ENCODE assay signal across 9 cellular contexts in the genomic region with DNA sequence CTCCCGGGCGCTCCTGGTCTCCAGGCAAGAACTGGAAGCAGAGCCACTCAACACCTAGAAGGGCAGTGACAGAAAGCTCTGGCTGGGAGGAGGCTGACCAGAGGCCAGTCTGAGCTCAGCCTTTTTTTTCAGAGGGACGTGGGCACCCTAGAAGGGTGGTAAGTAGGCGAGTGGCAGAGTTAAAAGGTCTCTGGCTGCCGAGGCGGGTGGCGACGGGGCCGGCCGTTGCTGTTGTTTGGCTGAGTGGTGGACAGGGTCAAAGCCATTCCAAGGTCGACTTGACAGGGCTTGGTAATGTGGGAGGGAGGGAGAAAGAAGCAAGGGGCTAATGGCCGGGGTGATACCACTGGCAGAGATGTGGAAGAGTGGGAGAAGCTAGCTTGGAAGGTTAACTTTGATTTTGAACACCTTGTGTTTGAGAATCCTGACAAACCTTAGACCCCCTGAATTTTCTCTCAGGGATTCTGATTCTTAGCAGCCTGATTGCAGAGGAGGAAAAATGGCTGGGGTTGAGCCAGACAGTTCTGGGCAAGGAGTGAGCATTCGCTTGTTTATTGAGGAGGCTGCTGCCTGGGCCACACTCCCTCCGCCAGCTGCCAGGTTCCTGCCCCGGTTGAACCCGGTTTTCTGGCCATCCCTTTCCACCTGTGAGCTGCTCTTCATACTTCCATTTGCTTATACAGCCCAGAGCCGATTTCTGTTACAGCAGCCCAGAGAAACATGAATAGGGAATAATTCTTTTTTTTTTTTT. TPM values are rescaled to one million over a fixed set of nuclear protein-coding genes. Genes with fewer than 3 reads are reported as not detected.
DNase-seq lines count a peak whose midpoint lies in the region; ATAC-seq, FAIRE-seq and TF ChIP-seq lines count a peak whose summit lies in the region.
"Had no signal": no experiment of that assay in that cellular context is flagged by ENCODE, and none has a peak within 500 bp of the region (broad histone marks: within the 10 kb centered on the region; RNA-seq: fewer than 3 reads in every experiment).

No MANE protein-coding gene starts in this region.

- peaks cover 5% of the 10 kb centered on the region for H3K36me3 Mint-ChIP-seq in activated naive CD4-positive, alpha-beta T cell treated with anti-CD3 and anti-CD28 coated beads, Interleukin-2, amount 10 ng/mL, durations not matched to agents 7 days and 5 days

- 25 to 36% methylated on average over 17 of the region's 17 CpGs for WGBS in lung, 2 donors

- H3K27me3 Mint-ChIP-seq in activated naive CD4-positive, alpha-beta T cell treated with anti-CD3 and anti-CD28 coated beads, Interleukin-2, amount 10 ng/mL, durations not matched to agents 7 days and 5 days, result peaks cover 57% of the 10 kb centered on the region

- H3K4me1 Mint-ChIP-seq in activated naive CD4-positive, alpha-beta T cell treated with anti-CD3 and anti-CD28 coated beads, Interleukin-2, amount 10 ng/mL, durations not matched to agents 7 days and 5 days, result peaks cover 22% of the 10 kb centered on the region

- H3K27ac ChIP-seq in lung (ENCODE audit: low read depth in 1 of 2, low read length in 1 of 2), result peak overlapping the region; percentile 37 to 77
- peak overlapping the region; percentile 65 for H3K27ac ChIP-seq in upper lobe of right lung

- no peaks in the 10 kb centered on the region for H3K9me3 Mint-ChIP-seq in activated naive CD4-positive, alpha-beta T cell treated with anti-CD3 and anti-CD28 coated beads, Interleukin-2, amount 10 ng/mL, durations not matched to agents 7 days and 5 days

- CTCF ChIA-PET in activated naive CD4-positive, alpha-beta T cell treated with anti-CD3 and anti-CD28 coated beads, Interleukin-2, amount 10 ng/mL, durations not matched to agents 7 days and 5 days (lab: Charles Lee), result interaction anchor here (0.7 to 4.3 kb wide), 12 partner anchors 9 to 56 kb away, joined by 3 to 28 read pairs (median 4); partner anchors contain the start of genes CPT1B, KLHDC7B, LMF2 and NCAPH2

- H3K27me3 ChIP-seq in bronchial epithelial cell (ENCODE audit: control insufficient read depth, insufficient read depth, low read length), result no peaks in the 10 kb centered on the region
- no peaks in the 10 kb centered on the region for H3K27me3 ChIP-seq in lung (ENCODE audit: control insufficient read depth, insufficient read depth)
- H3K27me3 ChIP-seq in upper lobe of right lung, result no peaks in the 10 kb centered on the region

- peak overlapping the region; percentile 83 for H3K4me3 Mint-ChIP-seq in activated naive CD4-positive, alpha-beta T cell treated with anti-CD3 and anti-CD28 coated beads, Interleukin-2, amount 10 ng/mL, durations not matched to agents 7 days and 5 days

- no peak for FAIRE-seq in bronchial epithelial cell (lab: Jason Lieb, UNC)
- FAIRE-seq: colon had no signal

- peak overlapping the region; percentile 79 for H3K27ac Mint-ChIP-seq in activated naive CD4-positive, alpha-beta T cell treated with anti-CD3 and anti-CD28 coated beads, Interleukin-2, amount 10 ng/mL, durations not matched to agents 7 days and 5 days

- peaks cover 0 to 2% of the 10 kb centered on the region in 2 donors for H3K4me1 ChIP-seq in lung (ENCODE audit: control insufficient read depth in 2 of 2, insufficient read depth in 2 of 2, low read length in 2 of 2)
- peaks cover 10% of the 10 kb centered on the region for H3K4me1 ChIP-seq in upper lobe of right lung

- peak; percentile 23 for DNase-seq in activated naive CD4-positive, alpha-beta T cell treated with anti-CD3 and anti-CD28 coated beads, Interleukin-2, amount 10 ng/mL, durations not matched to agents 7 days and 5 days
- no peak for DNase-seq in activated naive CD4-positive, alpha-beta T cell treated with Interleukin-2 at 50 U/mL for 16 hours
- DNase-seq in bronchial epithelial cell (ENCODE audit: low read depth) (no peak), lung (ENCODE audit: low spot score) (no peak), upper lobe of right lung (no peak)
- DNase-seq in stimulated activated naive CD4-positive, alpha-beta T cell treated with Interleukin-2 at 50 U/mL for 16 hours (lab: John Stamatoyannopoulos, UW), result no peak

- H3K9me3 ChIP-seq in lung (ENCODE audit: control insufficient read depth in 2 of 2, insufficient read depth in 1 of 2, low read length in 1 of 2) (no peaks in the 10 kb centered on the region), upper lobe of right lung (no peaks in the 10 kb centered on the region)

- ATAC-seq in lung (ENCODE audit: insufficient read depth, low FRiP score), result peak; percentile 10
- peak; percentile 17 for ATAC-seq in upper lobe of right lung
- no peak for ATAC-seq in GM21390 (IDR thresholded peaks at IDR 0.05; ENCODE audit: unreplicated experiment)
- no peak for ATAC-seq in HG03139 (IDR thresholded peaks at IDR 0.05; ENCODE audit: unreplicated experiment)

- TF ChIP-seq CTCF in bronchial epithelial cell (IDR thresholded peaks at IDR 0.05; ENCODE audit: insufficient read depth, low read length, severe bottlenecking) (no peak), lung (IDR thresholded peaks at IDR 0.05; ENCODE audit: control extremely low read depth, extremely low read depth) (no peak), upper lobe of right lung (IDR thresholded peaks at IDR 0.05) (no peak)

- H3K4me3 ChIP-seq in bronchial epithelial cell (ENCODE audit: low read depth, low read length), result peak overlapping the region; percentile 49
- no peak overlapping the region for H3K4me3 ChIP-seq in lung
- peak overlapping the region; percentile 71 for H3K4me3 ChIP-seq in upper lobe of right lung

- H3K36me3 ChIP-seq in bronchial epithelial cell (ENCODE audit: control insufficient read depth, insufficient read depth, low read length), result no peaks in the 10 kb centered on the region
- no peaks in the 10 kb centered on the region for H3K36me3 ChIP-seq in lung (ENCODE audit: control insufficient read depth in 2 of 2, insufficient read depth in 2 of 2, low read length in 2 of 2)
- H3K36me3 ChIP-seq in upper lobe of right lung, result no peaks in the 10 kb centered on the region

- intact Hi-C loops in upper lobe of right lung (cut with DNase I), result no loop called here

RNA-seq across cellular contexts. Expression of gene SYCE3, which starts 0.9 kb away (rescaled TPM):
- total RNA-seq in bronchial epithelial cell, result 0.51 and 0.79 TPM in 2 replicates
- total RNA-seq in lung, result not detected
- polyA plus RNA-seq in lung, result 1 to 10 TPM; 1.1 to 1.7 TPM
- total RNA-seq in upper lobe of right lung, result not detected

RNA-seq across cellular contexts. Expression of gene CPT1B, which starts 14.6 kb away (rescaled TPM):
- total RNA-seq in bronchial epithelial cell (3.4 and 8.2 TPM in 2 replicates), lung (10 to 100 TPM in 1 of 2 donors, 1 to 10 TPM in 1; 5.7 to 21.2 TPM), upper lobe of right lung (12.7 TPM)
- polyA plus RNA-seq in lung, result 10 to 100 TPM; 11.8 to 14.5 TPM

RNA-seq across cellular contexts. Expression of gene KLHDC7B, which starts 17.9 kb away (rescaled TPM):
- total RNA-seq in bronchial epithelial cell (0.26 TPM in 2 replicates), lung (1 to 10 TPM in 1 of 2 donors, under 1 TPM in 1; 0.85 to 1.0 TPM), upper lobe of right lung (0.69 TPM)
- 1 to 10 TPM in 1 of 2 donors, under 1 TPM in 1; 0.39 to 1.6 TPM for polyA plus RNA-seq in lung

RNA-seq across cellular contexts. Expression of gene CHKB, which starts 19.1 kb away (rescaled TPM):
- total RNA-seq in bronchial epithelial cell (27.6 and 34.3 TPM in 2 replicates), lung (10 to 100 TPM; 59.4 to 87.3 TPM), upper lobe of right lung (66.7 TPM)
- polyA plus RNA-seq in lung, result 100 to 1,000 TPM in 1 of 2 donors, 10 to 100 TPM in 1; 62.4 to 142 TPM

RNA-seq across cellular contexts. Expression of gene TYMP, which starts 33.8 kb away (rescaled TPM):
- 56.6 and 126 TPM in 2 replicates for total RNA-seq in bronchial epithelial cell
- total RNA-seq in lung, result 100 to 1,000 TPM in 1 of 2 donors, 10 to 100 TPM in 1; 52.7 to 367 TPM
- 100 to 1,000 TPM in 1 of 2 donors, 10 to 100 TPM in 1; 99.2 to 641 TPM for polyA plus RNA-seq in lung
- 122 TPM for total RNA-seq in upper lobe of right lung

Comparison
In these comparisons a context has a peak if more than half of its experiments do, and no peak if none do; other contexts are left out.
1. ATAC-seq: peak in lung (single experiment) and upper lobe of right lung (single experiment); none in GM21390 (single experiment) and HG03139 (single experiment).